8 cellular contexts compared by ENCODE assay signal in genomic region chr1:183234660-183235476, GRCh38. TPM values are rescaled to one million over a fixed set of nuclear protein-coding genes. Genes with fewer than 3 reads are reported as not detected.
DNase-seq lines count a peak whose midpoint lies in the region; ATAC-seq and TF ChIP-seq lines count a peak whose summit lies in the region.

No MANE protein-coding gene starts in this region.

- H3K4me3 Mint-ChIP-seq in activated T-cell treated with anti-CD3 and anti-CD28 coated beads, Interleukin-2, amount 50 U/mL, for 72 hours = no peak overlapping the region

- H3K4me3 ChIP-seq in MG63 (peak overlapping the region; percentile 47), right atrium auricular region (peak overlapping the region; percentile 22 to 37)

- no peaks in the 10 kb centered on the region for H3K9me3 Mint-ChIP-seq in activated T-cell treated with anti-CD3 and anti-CD28 coated beads, Interleukin-2, amount 50 U/mL, for 72 hours

- no peaks in the 10 kb centered on the region for H3K27me3 Mint-ChIP-seq in activated T-cell treated with anti-CD3 and anti-CD28 coated beads, Interleukin-2, amount 50 U/mL, for 72 hours (ENCODE audit: low read depth)

- H3K27me3 ChIP-seq in MG63 (no peaks in the 10 kb centered on the region), right atrium auricular region (no peaks in the 10 kb centered on the region)

- ATAC-seq in stimulated activated naive CD8-positive, alpha-beta T cell treated with anti-CD3 and anti-CD28 coated beads, Interleukin-15, Interleukin-2, amounts not matched to agents 100 U/mL and 50 U/mL, for 24 hours = no peak
- no peak for ATAC-seq in activated T-cell treated with anti-CD3 and anti-CD28 coated beads, Interleukin-2, amount 50 U/mL, for 72 hours (replicated peaks in 1 of 2)

- no peaks in the 10 kb centered on the region for H3K36me3 ChIP-seq in MG63
- H3K36me3 ChIP-seq in right atrium auricular region = no peaks in the 10 kb centered on the region

- no peaks in the 10 kb centered on the region for H3K36me3 Mint-ChIP-seq in activated T-cell treated with anti-CD3 and anti-CD28 coated beads, Interleukin-2, amount 50 U/mL, for 72 hours (ENCODE audit: insufficient read depth in 2 of 2)

- no peaks in the 10 kb centered on the region for H3K4me1 Mint-ChIP-seq in activated T-cell treated with anti-CD3 and anti-CD28 coated beads, Interleukin-2, amount 50 U/mL, for 72 hours (ENCODE audit: low read depth)

- peak; percentile 54 to 81 for TF ChIP-seq CTCF in right atrium auricular region (IDR thresholded peaks at IDR 0.05)

- H3K27ac ChIP-seq in right atrium auricular region = peak overlapping the region; percentile 73 to 79

- H3K27ac Mint-ChIP-seq in activated T-cell treated with anti-CD3 and anti-CD28 coated beads, Interleukin-2, amount 50 U/mL, for 72 hours = no peak overlapping the region

- H3K4me1 ChIP-seq in right atrium auricular region = peaks cover 0 to 9% of the 10 kb centered on the region in 2 donors

- 0 out of 2 replicates have a peak, but pooled peaks cover 2% of the 10 kb centered on the region for H3K9me3 ChIP-seq in MG63
- no peaks in the 10 kb centered on the region for H3K9me3 ChIP-seq in right atrium auricular region

- DNase-seq in DMS79 (lab: John Stamatoyannopoulos, UW) (peak; percentile 65), MG63 (peak; percentile 96), amniotic stem cell (lab: John Stamatoyannopoulos, UW) (peak; percentile 82), right atrium auricular region (ENCODE audit: low spot score) (peak; percentile 91), renal cortical epithelial cell (ENCODE audit: low read depth) (peak; percentile 99), NCI-H1436 (lab: John Stamatoyannopoulos, UW) (no peak)
- no peak for DNase-seq in stimulated activated naive CD8-positive, alpha-beta T cell treated with anti-CD3 and anti-CD28 coated beads, Interleukin-15, Interleukin-2, amounts not matched to agents 100 U/mL and 50 U/mL, for 24 hours
- no peak for DNase-seq in activated T-cell treated with anti-CD3 and anti-CD28 coated beads, Interleukin-2, amount 50 U/mL, for 72 hours

RNA-seq across cellular contexts. Expression of gene LAMC2, which starts 48.8 kb away (rescaled TPM):
- total RNA-seq in MG63 (2014; rRNA removed; shearing (Covaris generic); ENCODE audit: low replicate concordance) = 0.10 and 0.16 TPM in 2 replicates
- total RNA-seq in right atrium auricular region (1 to 10 TPM; 2.6 to 4.9 TPM), renal cortical epithelial cell (128 and 1,305 TPM in 2 replicates)
- 1 to 10 TPM in 1 of 2 donors, not detected in 1; 1.2 TPM for total RNA-seq in activated T-cell treated with anti-CD3 and anti-CD28 coated beads, Interleukin-2, amount 50 U/mL, for 72 hours

Comparison
In these comparisons a context has a peak if more than half of its experiments do, and no peak if none do; other contexts are left out.
1. DNase-seq: peak in DMS79 (single experiment), MG63 (single experiment), amniotic stem cell (single experiment), right atrium auricular region (single experiment) and renal cortical epithelial cell (single experiment); none in stimulated activated naive CD8-positive, alpha-beta T cell treated with anti-CD3 and anti-CD28 coated beads, Interleukin-15, Interleukin-2, amounts not matched to agents 100 U/mL and 50 U/mL, for 24 hours (single experiment), NCI-H1436 (single experiment) and activated T-cell treated with anti-CD3 and anti-CD28 coated beads, Interleukin-2, amount 50 U/mL, for 72 hours (0 of 2).
2. RNA of gene LAMC2, which starts 48.8 kb away (total RNA-seq): 128 to 1,305 TPM in renal cortical epithelial cell; 2.6 to 4.9 TPM in right atrium auricular region, 1.2 TPM in activated T-cell treated with anti-CD3 and anti-CD28 coated beads, Interleukin-2, amount 50 U/mL, for 72 hours and 0.10 to 0.16 TPM in MG63; every median in the first group is over 10 times any median in the second.